In genomic region chr17:75044716-75045115, GRCh38 we compare ENCODE assay signal across 1 cellular context.
TF ChIP-seq lines count a peak whose summit lies in the region.

No MANE protein-coding gene starts in this region.

TF ChIP-seq in K562, 482 proteins besides CTCF, POLR2A, EP300 and RAD21:
- no peak for TF ChIP-seq HDAC8 (tag; IDR thresholded peaks at IDR 0.05)
- TF ChIP-seq KAT8 (IDR thresholded peaks at IDR 0.05; ENCODE audit: low read depth) = no peak
- TF ChIP-seq ZNF778 (CRISPR knock-in tag; IDR thresholded peaks at IDR 0.05) = no peak
- no peak for TF ChIP-seq KAT2B (IDR thresholded peaks at IDR 0.05; ENCODE audit: low read depth, low read length)
- TF ChIP-seq ZNF274 (IDR thresholded peaks at IDR 0.05; ENCODE audit: borderline replicate concordance, low read depth, low read length) = no peak
- no peak for TF ChIP-seq CBX8 (IDR thresholded peaks at IDR 0.05; ENCODE audit: borderline replicate concordance, extremely low read depth, low read depth, low read length, poor library complexity, severe bottlenecking)
- TF ChIP-seq CEBPZ (IDR thresholded peaks at IDR 0.05; ENCODE audit: borderline replicate concordance, low read depth, low read length) = no peak
- TF ChIP-seq SIX5 (IDR thresholded peaks at IDR 0.05; ENCODE audit: borderline replicate concordance in 1 of 2, insufficient read depth in 1 of 2, low read depth in 1 of 2, low read length in 2 of 2) = no peak
- no peak for TF ChIP-seq NR1H2 (CRISPR knock-in tag; IDR thresholded peaks at IDR 0.05)
- TF ChIP-seq ZNF766 (CRISPR knock-in tag; conservative IDR thresholded peaks at IDR 0.05) = no peak
- no peak for TF ChIP-seq IRF9 (tag; IDR thresholded peaks at IDR 0.05)
- no peak for TF ChIP-seq RBM25 (IDR thresholded peaks at IDR 0.05; ENCODE audit: low read depth, low read length, severe bottlenecking)
- no peak for TF ChIP-seq ZC3H8 (IDR thresholded peaks at IDR 0.05)
- TF ChIP-seq PURB (CRISPR knock-in tag; IDR thresholded peaks at IDR 0.05; ENCODE audit: low read depth) = no peak
- TF ChIP-seq MIER1 (IDR thresholded peaks at IDR 0.05; ENCODE audit: low read depth) = no peak
- no peak for TF ChIP-seq TAF7 (tag; IDR thresholded peaks at IDR 0.05)
- TF ChIP-seq MLLT1 (IDR thresholded peaks at IDR 0.05) = no peak
- no peak for TF ChIP-seq ATF2 (CRISPR knock-in tag; IDR thresholded peaks at IDR 0.05)
TF ChIP-seq in K562: peak in this region for 0.
